In genomic region chr4:176084769-176085168, GRCh38 we compare ENCODE assay signal across 21 cellular contexts.
"Had no signal": no experiment of that assay in that cellular context is flagged by ENCODE, and none has a peak within 500 bp of the region (broad histone marks: within the 10 kb centered on the region; RNA-seq: fewer than 3 reads in every experiment).

No MANE protein-coding gene starts in this region.

- H3K4me3 ChIP-seq: cardiac muscle cell had no signal

- H3K9me3 ChIP-seq: SK-N-SH had no signal

- H3K36me3 ChIP-seq: brain microvascular endothelial cell, cardiac muscle cell had no signal

- H3K27me3 ChIP-seq: brain microvascular endothelial cell, cardiac muscle cell had no signal

- DNase-seq: activated CD4-positive, alpha-beta memory T cell treated with anti-CD3 and anti-CD28 coated beads for 36 hours; activated CD4-positive, alpha-beta T cell treated with anti-CD3 and anti-CD28 coated beads, Interleukin-2, amount 10 ng/mL, durations not matched to agents 7 days and 5 days; activated CD4-positive, CD25-positive, alpha-beta regulatory T cell; activated CD8-positive, alpha-beta memory T cell treated with anti-CD3 and anti-CD28 coated beads for 24 hours; activated gamma-delta T cell treated with Interleukin-2 at 50 U/mL for 16 hours; activated naive CD4-positive, alpha-beta T cell treated with anti-CD3 and anti-CD28 coated beads, Interleukin-2, amount 10 ng/mL, durations not matched to agents 7 days and 5 days; activated naive CD8-positive, alpha-beta T cell treated with anti-CD3 and anti-CD28 coated beads for 36 hours; activated T-cell treated with anti-CD3 and anti-CD28 coated beads, Interleukin-2, amount 50 U/mL, for 4 hours; brain microvascular endothelial cell; Kasumi-1; KBM-7; NCI-H1092; NCI-H146; NCI-H446; NCI-H524; NCI-H82; RPMI8226; SK-N-SH; T-helper 1 cell had no signal

- H3K27ac ChIP-seq: brain microvascular endothelial cell, cardiac muscle cell, VCaP had no signal
